Comparison of ENCODE assay signal across 8 cellular contexts in genomic region chr10:101031796-101032636, GRCh38. TPM values are rescaled to one million over a fixed set of nuclear protein-coding genes. Genes with fewer than 3 reads are reported as not detected.
DNase-seq lines count a peak whose midpoint lies in the region; ATAC-seq and TF ChIP-seq lines count a peak whose summit lies in the region.

No MANE protein-coding gene starts in this region.

- peak overlapping the region; percentile 94 to 100 (median 98) for H3K27ac Mint-ChIP-seq in CD8-positive, alpha-beta memory T cell
- peak overlapping the region; percentile 94 for H3K27ac Mint-ChIP-seq in activated T-helper 2 cell treated with anti-CD3 and anti-CD28 coated beads, Interferon-gamma antibody, Interleukin-2, Interleukin-4, amounts not matched to agents 10 μg/mL and 5 μg/mL and 100 μg/mL, durations not matched to agents 14 hours and 24 hours and 36 hours
- H3K27ac Mint-ChIP-seq in naive thymus-derived CD4-positive, alpha-beta T cell, result peak overlapping the region; percentile 75 to 97 (median 93)

- H3K27ac ChIP-seq in CD8-positive, alpha-beta memory T cell (ENCODE audit: low read depth, low read length), result peak overlapping the region; percentile 94
- H3K27ac ChIP-seq in fibroblast of lung (ENCODE audit: insufficient read depth, low read length), result peak overlapping the region; percentile 96
- H3K27ac ChIP-seq in naive thymus-derived CD4-positive, alpha-beta T cell (ENCODE audit: low read depth, low read length), result peak overlapping the region; percentile 98

- H3K36me3 Mint-ChIP-seq in CD8-positive, alpha-beta memory T cell, result peaks cover 0 to 42% (median 5%) of the 10 kb centered on the region in 3 donors
- peaks cover 21% of the 10 kb centered on the region for H3K36me3 Mint-ChIP-seq in activated T-helper 2 cell treated with anti-CD3 and anti-CD28 coated beads, Interferon-gamma antibody, Interleukin-2, Interleukin-4, amounts not matched to agents 10 μg/mL and 5 μg/mL and 100 μg/mL, durations not matched to agents 14 hours and 24 hours and 36 hours (ENCODE audit: low read depth)
- peaks cover 0 to 9% (median 3%) of the 10 kb centered on the region in 5 donors for H3K36me3 Mint-ChIP-seq in naive thymus-derived CD4-positive, alpha-beta T cell

- H3K79me2 ChIP-seq in fibroblast of lung (ENCODE audit: control insufficient read depth, insufficient read depth, low read length), result peaks cover 23% of the 10 kb centered on the region

- peaks cover 5% of the 10 kb centered on the region for H3K36me3 ChIP-seq in CD8-positive, alpha-beta memory T cell (ENCODE audit: insufficient read depth, low read length)
- H3K36me3 ChIP-seq in fibroblast of lung (ENCODE audit: control insufficient read depth, insufficient read depth, low read length), result peaks cover 13% of the 10 kb centered on the region
- H3K36me3 ChIP-seq in naive thymus-derived CD4-positive, alpha-beta T cell (ENCODE audit: control insufficient read depth in 2 of 3, insufficient read depth in 3 of 3, low read length in 3 of 3), result peaks cover 0 to 30% (median 17%) of the 10 kb centered on the region in 3 experiments

- H3K9me3 Mint-ChIP-seq in CD8-positive, alpha-beta memory T cell, result no peaks in the 10 kb centered on the region
- H3K9me3 Mint-ChIP-seq in activated T-helper 2 cell treated with anti-CD3 and anti-CD28 coated beads, Interferon-gamma antibody, Interleukin-2, Interleukin-4, amounts not matched to agents 10 μg/mL and 5 μg/mL and 100 μg/mL, durations not matched to agents 14 hours and 24 hours and 36 hours, result no peaks in the 10 kb centered on the region
- H3K9me3 Mint-ChIP-seq in naive thymus-derived CD4-positive, alpha-beta T cell, result no peaks in the 10 kb centered on the region

- peak; percentile 77 to 89 (median 79) for DNase-seq in CD8-positive, alpha-beta memory T cell
- peak; percentile 67 for DNase-seq in activated T-helper 2 cell treated with anti-CD3 and anti-CD28 coated beads, Interferon-gamma antibody, Interleukin-2, Interleukin-4, amounts not matched to agents 10 μg/mL and 5 μg/mL and 100 μg/mL, durations not matched to agents 14 hours and 24 hours and 36 hours (ENCODE audit: low spot score)
- DNase-seq in fibroblast of lung (ENCODE audit: low read depth in 2 of 2), result peak; percentile 67 to 73
- DNase-seq in naive thymus-derived CD4-positive, alpha-beta T cell, result peak; percentile 62 to 90 (median 78)
- DNase-seq in stimulated activated CD8-positive, alpha-beta memory T cell treated with anti-CD3 and anti-CD28 coated beads, Interleukin-7, amount 100 ng/mL, for 48 hours (ENCODE audit: extremely low read depth in 1 of 2, low read depth in 1 of 2), result peak; percentile 37 to 53
- DNase-seq in NK-92 (lab: John Stamatoyannopoulos, UW; ENCODE audit: unreplicated experiment), result no peak

- H4K20me1 ChIP-seq in fibroblast of lung (ENCODE audit: control insufficient read depth, extremely low read depth, insufficient read depth, low read length), result no peaks in the 10 kb centered on the region

- intact Hi-C loops in activated T-helper 2 cell treated with anti-CD3 and anti-CD28 coated beads, Interferon-gamma antibody, Interleukin-2, Interleukin-4, amounts not matched to agents 10 μg/mL and 5 μg/mL and 100 μg/mL, durations not matched to agents 14 hours and 24 hours and 36 hours (cut with micrococcal nuclease), result loop anchor here (1.0 to 5.0 kb wide), 5 partner anchors 10 to 320 kb away; partner anchors contain the start of genes BTRC and LZTS2
- intact Hi-C loops in naive thymus-derived CD4-positive, alpha-beta T cell (cut with micrococcal nuclease), result loop anchor here (1.0 to 10.0 kb wide), 12 partner anchors 9 to 1023 kb away; partner anchors contain the start of genes SLF2 (in 2 of the 2), ARMH3 (in 1 of the 2), BTRC (in 1 of the 2) and LZTS2 (in 1 of the 2)

- H3K9ac ChIP-seq in fibroblast of lung (ENCODE audit: insufficient read depth, low read length), result peak overlapping the region; percentile 86

- CTCF ChIA-PET in CD8-positive, alpha-beta memory T cell (lab: Charles Lee), result interaction anchor here (0.8 to 6.4 kb wide), 12 partner anchors 10 to 64 kb away, joined by 3 to 54 read pairs (median 5); partner anchors contain the start of gene KAZALD1
- CTCF ChIA-PET in naive thymus-derived CD4-positive, alpha-beta T cell (lab: Charles Lee), result interaction anchor here (1.1 to 3.2 kb wide), 6 partner anchors 11 to 91 kb away, joined by 4 to 30 read pairs (median 10); no protein-coding TSS in a partner anchor

- TF ChIP-seq CTCF in fibroblast of lung (conservative IDR thresholded peaks at IDR 0.05 in 1 of 2, IDR thresholded peaks at IDR 0.05 in 1 of 2; ENCODE audit: low read depth in 1 of 2, low read length in 2 of 2), result no peak

- peak overlapping the region; percentile 61 for H2AFZ ChIP-seq in fibroblast of lung (ENCODE audit: low read length)

- H3K9me3 ChIP-seq in CD8-positive, alpha-beta memory T cell (ENCODE audit: low read length), result no peaks in the 10 kb centered on the region
- no peaks in the 10 kb centered on the region for H3K9me3 ChIP-seq in fibroblast of lung (ENCODE audit: control insufficient read depth, insufficient read depth, low read depth, low read length)
- no peaks in the 10 kb centered on the region for H3K9me3 ChIP-seq in naive thymus-derived CD4-positive, alpha-beta T cell (ENCODE audit: control insufficient read depth in 2 of 3, low read length in 3 of 3)

- peak overlapping the region; percentile 92 to 98 (median 93) for H3K4me3 Mint-ChIP-seq in CD8-positive, alpha-beta memory T cell
- peak overlapping the region; percentile 85 for H3K4me3 Mint-ChIP-seq in activated T-helper 2 cell treated with anti-CD3 and anti-CD28 coated beads, Interferon-gamma antibody, Interleukin-2, Interleukin-4, amounts not matched to agents 10 μg/mL and 5 μg/mL and 100 μg/mL, durations not matched to agents 14 hours and 24 hours and 36 hours (ENCODE audit: low read depth)
- peak overlapping the region; percentile 85 to 99 (median 94) for H3K4me3 Mint-ChIP-seq in naive thymus-derived CD4-positive, alpha-beta T cell

- peaks cover 15% of the 10 kb centered on the region for H3K4me1 ChIP-seq in CD8-positive, alpha-beta memory T cell (ENCODE audit: insufficient read depth, low read length)
- peaks cover 10% of the 10 kb centered on the region for H3K4me1 ChIP-seq in fibroblast of lung (ENCODE audit: control insufficient read depth, extremely low read depth, insufficient read depth, low read length)
- peaks cover 12 to 14% of the 10 kb centered on the region in 2 donors for H3K4me1 ChIP-seq in naive thymus-derived CD4-positive, alpha-beta T cell (ENCODE audit: control insufficient read depth in 2 of 2, insufficient read depth in 2 of 2, low read length in 2 of 2)

- H3K4me3 ChIP-seq in CD8-positive, alpha-beta memory T cell (ENCODE audit: low read length), result peak overlapping the region; percentile 85
- peak overlapping the region; percentile 51 to 87 (median 78) for H3K4me3 ChIP-seq in fibroblast of lung (replicated peaks in 1 of 4; ENCODE audit: control extremely low read depth in 1 of 4, insufficient read depth in 1 of 4, low read depth in 3 of 4, low read length in 4 of 4)
- peak overlapping the region; percentile 99 for H3K4me3 ChIP-seq in naive thymus-derived CD4-positive, alpha-beta T cell (ENCODE audit: low read length)

- H3K27me3 ChIP-seq in CD8-positive, alpha-beta memory T cell (ENCODE audit: insufficient read depth, low read length, poor library complexity, severe bottlenecking), result no peaks in the 10 kb centered on the region
- H3K27me3 ChIP-seq in fibroblast of lung (ENCODE audit: control insufficient read depth, insufficient read depth, low read length), result no peaks in the 10 kb centered on the region
- H3K27me3 ChIP-seq in naive thymus-derived CD4-positive, alpha-beta T cell (ENCODE audit: control insufficient read depth in 2 of 2, insufficient read depth in 2 of 2, low read length in 2 of 2), result no peaks in the 10 kb centered on the region

- peak overlapping the region; percentile 81 for H3K4me2 ChIP-seq in fibroblast of lung (ENCODE audit: extremely low read depth, insufficient read depth, low read length)

- POLR2A ChIA-PET in CD8-positive, alpha-beta memory T cell (lab: Charles Lee), result interaction anchor here (0.6 to 1.9 kb wide), 5 partner anchors 9 to 34 kb away, joined by 3 to 5 read pairs (median 3); no protein-coding TSS in a partner anchor
- POLR2A ChIA-PET in naive thymus-derived CD4-positive, alpha-beta T cell (lab: Charles Lee), result interaction anchor here (0.6 to 3.2 kb wide), 12 partner anchors 11 to 46 kb away, joined by 3 to 40 read pairs (median 4); partner anchors contain the start of genes LZTS2, MRPL43 and TWNK

- ATAC-seq in HG02885 (IDR thresholded peaks at IDR 0.05; ENCODE audit: poor library complexity, unreplicated experiment), result peak; percentile 43
- peak; percentile 76 for ATAC-seq in naive thymus-derived CD4-positive, alpha-beta T cell

- H3K27me3 Mint-ChIP-seq in CD8-positive, alpha-beta memory T cell, result peaks cover 3 to 4% of the 10 kb centered on the region in 2 donors
- H3K27me3 Mint-ChIP-seq in activated T-helper 2 cell treated with anti-CD3 and anti-CD28 coated beads, Interferon-gamma antibody, Interleukin-2, Interleukin-4, amounts not matched to agents 10 μg/mL and 5 μg/mL and 100 μg/mL, durations not matched to agents 14 hours and 24 hours and 36 hours (ENCODE audit: low read depth), result peaks cover 19% of the 10 kb centered on the region
- H3K27me3 Mint-ChIP-seq in naive thymus-derived CD4-positive, alpha-beta T cell, result peaks cover 0 to 21% (median 0%) of the 10 kb centered on the region in 5 donors

- peaks cover 18 to 25% (median 22%) of the 10 kb centered on the region in 3 donors for H3K4me1 Mint-ChIP-seq in CD8-positive, alpha-beta memory T cell
- peaks cover 15% of the 10 kb centered on the region for H3K4me1 Mint-ChIP-seq in activated T-helper 2 cell treated with anti-CD3 and anti-CD28 coated beads, Interferon-gamma antibody, Interleukin-2, Interleukin-4, amounts not matched to agents 10 μg/mL and 5 μg/mL and 100 μg/mL, durations not matched to agents 14 hours and 24 hours and 36 hours (ENCODE audit: low read depth)
- H3K4me1 Mint-ChIP-seq in naive thymus-derived CD4-positive, alpha-beta T cell, result peaks cover 6 to 21% (median 16%) of the 10 kb centered on the region in 7 donors

RNA-seq across cellular contexts. Expression of gene SFXN3, which starts 1.0 kb away (rescaled TPM):
- 10 to 100 TPM; 25.2 to 26.5 TPM for total RNA-seq in CD8-positive, alpha-beta memory T cell
- 17.6 TPM for polyA plus RNA-seq in CD8-positive, alpha-beta memory T cell
- polyA plus RNA-seq in PFSK-1 (2012; ENCODE audit: insufficient read length, low read depth), result 19.3 TPM
- 41.3 and 44.3 TPM in 2 replicates for total RNA-seq in activated T-helper 2 cell treated with anti-CD3 and anti-CD28 coated beads, Interferon-gamma antibody, Interleukin-2, Interleukin-4, amounts not matched to agents 10 μg/mL and 5 μg/mL and 100 μg/mL, durations not matched to agents 14 hours and 24 hours and 36 hours
- total RNA-seq in fibroblast of lung, result 39.3 and 55.0 TPM in 2 replicates
- 79.3 and 90.9 TPM in 2 replicates for polyA plus RNA-seq in fibroblast of lung
- polyA plus RNA-seq in fibroblast of lung (2012), result 48.7 and 51.3 TPM in 2 replicates
- polyA minus RNA-seq in fibroblast of lung (ENCODE audit: low replicate concordance), result 125 and 157 TPM in 2 replicates
- 10 to 100 TPM; 33.7 to 90.4 (median 48.4) TPM for total RNA-seq in naive thymus-derived CD4-positive, alpha-beta T cell
- polyA plus RNA-seq in naive thymus-derived CD4-positive, alpha-beta T cell, result 10 to 100 TPM; 12.6 to 13.2 TPM

RNA-seq across cellular contexts. Expression of gene PDZD7, which starts 1.1 kb away (rescaled TPM):
- under 1 TPM; 0.31 to 0.33 TPM for total RNA-seq in CD8-positive, alpha-beta memory T cell
- polyA plus RNA-seq in CD8-positive, alpha-beta memory T cell, result 0.23 TPM
- polyA plus RNA-seq in PFSK-1 (2012; ENCODE audit: insufficient read length, low read depth), result 0.58 TPM
- total RNA-seq in activated T-helper 2 cell treated with anti-CD3 and anti-CD28 coated beads, Interferon-gamma antibody, Interleukin-2, Interleukin-4, amounts not matched to agents 10 μg/mL and 5 μg/mL and 100 μg/mL, durations not matched to agents 14 hours and 24 hours and 36 hours, result 0.53 and 0.64 TPM in 2 replicates
- total RNA-seq in fibroblast of lung, result 1.3 TPM in 2 replicates
- polyA plus RNA-seq in fibroblast of lung, result 0.42 and 0.50 TPM in 2 replicates
- 1.0 and 1.4 TPM in 2 replicates for polyA plus RNA-seq in fibroblast of lung (2012)
- polyA minus RNA-seq in fibroblast of lung (ENCODE audit: low replicate concordance), result 0.08 TPM in 1 of 2 replicates, not detected in the other
- total RNA-seq in naive thymus-derived CD4-positive, alpha-beta T cell, result 1 to 10 TPM in 3 of 5 experiments, under 1 TPM in 2; 0.65 to 2.8 (median 1.8) TPM
- polyA plus RNA-seq in naive thymus-derived CD4-positive, alpha-beta T cell, result 1 to 10 TPM in 1 of 2 donors, under 1 TPM in 1; 0.71 to 1.1 TPM

RNA-seq across cellular contexts. Expression of gene KAZALD1, which starts 29.8 kb away (rescaled TPM):
- under 1 TPM; 0.18 to 0.20 TPM for total RNA-seq in CD8-positive, alpha-beta memory T cell
- polyA plus RNA-seq in CD8-positive, alpha-beta memory T cell, result not detected
- polyA plus RNA-seq in PFSK-1 (2012; ENCODE audit: insufficient read length, low read depth), result 6.3 TPM
- total RNA-seq in activated T-helper 2 cell treated with anti-CD3 and anti-CD28 coated beads, Interferon-gamma antibody, Interleukin-2, Interleukin-4, amounts not matched to agents 10 μg/mL and 5 μg/mL and 100 μg/mL, durations not matched to agents 14 hours and 24 hours and 36 hours, result 0.55 and 0.67 TPM in 2 replicates
- 14.4 and 19.8 TPM in 2 replicates for total RNA-seq in fibroblast of lung
- 4.6 and 15.3 TPM in 2 replicates for polyA plus RNA-seq in fibroblast of lung
- 6.7 and 26.3 TPM in 2 replicates for polyA plus RNA-seq in fibroblast of lung (2012)
- 17.1 and 35.7 TPM in 2 replicates for polyA minus RNA-seq in fibroblast of lung (ENCODE audit: low replicate concordance)
- 1 to 10 TPM in 1 of 5 experiments, under 1 TPM in 2, not detected in 2; 0.22 to 1.5 (median 0.29) TPM for total RNA-seq in naive thymus-derived CD4-positive, alpha-beta T cell
- polyA plus RNA-seq in naive thymus-derived CD4-positive, alpha-beta T cell, result not detected

RNA-seq across cellular contexts. Expression of gene LZTS2, which starts 32.4 kb away (rescaled TPM):
- total RNA-seq in CD8-positive, alpha-beta memory T cell, result 10 to 100 TPM; 10.9 to 11.5 TPM
- 19.7 TPM for polyA plus RNA-seq in CD8-positive, alpha-beta memory T cell
- 125 TPM for polyA plus RNA-seq in PFSK-1 (2012; ENCODE audit: insufficient read length, low read depth)
- total RNA-seq in activated T-helper 2 cell treated with anti-CD3 and anti-CD28 coated beads, Interferon-gamma antibody, Interleukin-2, Interleukin-4, amounts not matched to agents 10 μg/mL and 5 μg/mL and 100 μg/mL, durations not matched to agents 14 hours and 24 hours and 36 hours, result 19.2 and 22.2 TPM in 2 replicates
- 120 and 129 TPM in 2 replicates for total RNA-seq in fibroblast of lung
- polyA plus RNA-seq in fibroblast of lung, result 33.2 and 34.7 TPM in 2 replicates
- 71.7 and 81.3 TPM in 2 replicates for polyA plus RNA-seq in fibroblast of lung (2012)
- polyA minus RNA-seq in fibroblast of lung (ENCODE audit: low replicate concordance), result 51.1 and 59.0 TPM in 2 replicates
- 10 to 100 TPM; 16.0 to 44.7 (median 25.5) TPM for total RNA-seq in naive thymus-derived CD4-positive, alpha-beta T cell
- polyA plus RNA-seq in naive thymus-derived CD4-positive, alpha-beta T cell, result 10 to 100 TPM; 10.8 to 25.6 TPM

RNA-seq across cellular contexts. Expression of gene TWNK, which starts 44.7 kb away (rescaled TPM):
- total RNA-seq in CD8-positive, alpha-beta memory T cell, result 10 to 100 TPM; 40.6 to 44.3 TPM
- polyA plus RNA-seq in CD8-positive, alpha-beta memory T cell, result 8.2 TPM
- polyA plus RNA-seq in PFSK-1 (2012; ENCODE audit: insufficient read length, low read depth), result 23.6 TPM
- total RNA-seq in activated T-helper 2 cell treated with anti-CD3 and anti-CD28 coated beads, Interferon-gamma antibody, Interleukin-2, Interleukin-4, amounts not matched to agents 10 μg/mL and 5 μg/mL and 100 μg/mL, durations not matched to agents 14 hours and 24 hours and 36 hours, result 25.9 and 27.2 TPM in 2 replicates
- total RNA-seq in fibroblast of lung, result 6.1 and 8.0 TPM in 2 replicates
- 3.8 and 6.7 TPM in 2 replicates for polyA plus RNA-seq in fibroblast of lung
- 4.1 and 6.2 TPM in 2 replicates for polyA plus RNA-seq in fibroblast of lung (2012)
- 7.5 and 14.6 TPM in 2 replicates for polyA minus RNA-seq in fibroblast of lung (ENCODE audit: low replicate concordance)
- total RNA-seq in naive thymus-derived CD4-positive, alpha-beta T cell, result 10 to 100 TPM in 3 of 5 experiments, 1 to 10 TPM in 2; 5.8 to 17.3 (median 14.8) TPM
- polyA plus RNA-seq in naive thymus-derived CD4-positive, alpha-beta T cell, result 10 to 100 TPM; 10.0 to 18.9 TPM
